7 cellular contexts compared by ENCODE assay signal in the genomic region with DNA sequence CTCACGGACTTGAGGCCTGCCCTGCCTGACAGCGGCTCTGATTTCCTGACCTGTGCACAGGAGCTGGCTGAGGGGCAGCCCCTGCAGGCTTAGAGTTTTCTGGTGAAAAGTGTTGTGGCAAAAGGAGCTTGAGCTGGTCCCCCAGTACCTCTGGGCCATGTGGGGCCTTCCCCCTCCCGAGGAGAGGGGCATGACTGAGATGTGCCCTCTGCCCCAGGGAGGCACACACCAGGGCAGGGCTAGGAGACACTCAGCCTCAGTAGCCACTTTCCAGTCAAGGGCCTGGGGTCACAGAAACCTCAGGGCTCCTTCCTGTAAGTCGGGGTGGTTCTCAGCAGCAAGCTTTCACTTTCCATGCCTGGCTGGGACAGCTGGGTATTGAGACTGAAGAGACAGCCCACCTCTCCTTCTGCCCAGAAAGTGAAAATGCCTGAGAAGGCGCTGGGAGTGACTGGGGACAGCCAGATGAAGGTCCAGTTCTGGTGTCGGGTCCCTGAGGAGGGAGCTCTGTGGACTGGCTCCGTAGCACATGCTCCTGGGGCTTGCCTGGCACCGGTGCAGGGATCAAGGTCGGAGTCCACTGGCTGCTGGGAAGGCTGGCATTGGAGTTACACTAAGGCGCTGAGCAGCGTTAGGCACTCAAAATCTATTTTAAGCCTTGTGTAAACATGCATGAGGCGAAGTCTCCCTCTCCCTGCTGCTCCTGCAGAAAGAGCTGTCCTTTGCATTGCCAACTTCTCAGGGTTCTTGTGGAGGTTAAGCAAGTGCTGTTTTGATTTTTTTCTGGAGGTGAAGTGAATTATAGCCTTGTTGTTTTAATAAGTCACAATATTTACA.
A peak's percentile ranks its signal among the peaks of the same experiment; 100 is the strongest.
DNase-seq lines count a peak whose midpoint lies in the region; ATAC-seq and TF ChIP-seq lines count a peak whose summit lies in the region.

No MANE protein-coding gene starts in this region.

- ATAC-seq in GM18858 (IDR thresholded peaks at IDR 0.05; ENCODE audit: unreplicated experiment), result peak; percentile 85
- peak; percentile 86 for ATAC-seq in HG02970 (IDR thresholded peaks at IDR 0.05; ENCODE audit: low FRiP score, unreplicated experiment)
- ATAC-seq in esophagus mucosa, result peak; percentile 77
- ATAC-seq in omental fat pad (ENCODE audit: low FRiP score), result peak; percentile 31

- peak in 1 of 2 donors; percentile 38 for TF ChIP-seq POLR2A in thyroid gland (IDR thresholded peaks at IDR 0.05)

- H3K36me3 ChIP-seq in thyroid gland, result no peaks in the 10 kb centered on the region

- H3K4me1 ChIP-seq in thyroid gland, result peaks cover 24 to 49% of the 10 kb centered on the region in 2 donors

- DNase-seq in NCI-H2171 (lab: John Stamatoyannopoulos, UW) (peak; percentile 36), omental fat pad (ENCODE audit: low spot score) (no peak), thyroid gland (peak; percentile 88 to 93)
- DNase-seq in activated CD8-positive, alpha-beta memory T cell treated with anti-CD3 and anti-CD28 coated beads, Interleukin-2, amount 50 U/mL, for 4 hours, result peak; percentile 41

- H3K27me3 ChIP-seq in thyroid gland, result no peaks in the 10 kb centered on the region

- WGBS in thyroid gland, 2 donors, result 11 to 22% methylated on average over 8 to 10 of the region's 12 CpGs

- no peak overlapping the region for H3K4me3 ChIP-seq in thyroid gland (replicated peaks in 1 of 3)

- peak overlapping the region; percentile 71 to 88 (median 71) for H3K27ac ChIP-seq in thyroid gland

- TF ChIP-seq CTCF in omental fat pad (IDR thresholded peaks at IDR 0.05), result no peak
- TF ChIP-seq CTCF in thyroid gland (IDR thresholded peaks at IDR 0.05), result no peak

- no peaks in the 10 kb centered on the region for H3K9me3 ChIP-seq in thyroid gland

- intact Hi-C loops in thyroid gland (cut with DNase I), result no loop called here

Comparison
In these comparisons a context has a peak if more than half of its experiments do, and no peak if none do; other contexts are left out.
1. ATAC-seq: peak in every context shown above with its lines; median percentile 86 in HG02970; 85 in GM18858; 77 in esophagus mucosa; 31 in omental fat pad.